16 cellular contexts compared by ENCODE assay signal in genomic region chr14:22780105-22780679, GRCh38. TPM values are rescaled to one million over a fixed set of nuclear protein-coding genes. Genes with fewer than 3 reads are reported as not detected.
DNase-seq lines count a peak whose midpoint lies in the region; ATAC-seq and TF ChIP-seq lines count a peak whose summit lies in the region.
"Had no signal": no experiment of that assay in that cellular context is flagged by ENCODE, and none has a peak within 500 bp of the region (broad histone marks: within the 10 kb centered on the region; RNA-seq: fewer than 3 reads in every experiment).

No MANE protein-coding gene starts in this region.

- H3K36me3 ChIP-seq in breast epithelium: no peaks in the 10 kb centered on the region
- no peaks in the 10 kb centered on the region for H3K36me3 ChIP-seq in thyroid gland

- WGBS in thyroid gland, 2 donors: 66 to 72% methylated on average over 2 of the region's 2 CpGs

- H3K27me3 ChIP-seq in breast epithelium (no peaks in the 10 kb centered on the region), thyroid gland (no peaks in the 10 kb centered on the region)
- H3K27me3 ChIP-seq: ascending aorta, tibial nerve had no signal

- H3K27ac Mint-ChIP-seq in MCF 10A (ENCODE audit: low read depth, unreplicated experiment) (peak overlapping the region; percentile 43), memory B cell (peak overlapping the region; percentile 50)
- H3K27ac Mint-ChIP-seq in dendritic cell treated with granulocyte-macrophage colony-stimulating factor and Interleukin-4, amounts not matched to agents 40 ng/mL and 50 ng/mL, for 4 days: peak overlapping the region; percentile 90
- H3K27ac Mint-ChIP-seq: immature natural killer cell had no signal

- no peak overlapping the region for H3K4me3 ChIP-seq in breast epithelium
- no peak overlapping the region for H3K4me3 ChIP-seq in thyroid gland (replicated peaks in 1 of 3)
- H3K4me3 ChIP-seq: ascending aorta, SK-N-MC, tibial nerve had no signal

- ATAC-seq in memory B cell (ENCODE audit: low read depth) (no peak), HG03139 (IDR thresholded peaks at IDR 0.05; ENCODE audit: unreplicated experiment) (no peak)

- H3K9me3 ChIP-seq in breast epithelium: no peaks in the 10 kb centered on the region
- no peaks in the 10 kb centered on the region for H3K9me3 ChIP-seq in thyroid gland
- H3K9me3 ChIP-seq: ascending aorta, tibial nerve had no signal

- intact Hi-C loops in MCF 10A (cut with micrococcal nuclease) (no loop called here), breast epithelium (cut with DNase I; ENCODE audit: low total_unique reads) (no loop called here), thyroid gland (cut with DNase I) (no loop called here)
- intact Hi-C loops in dendritic cell treated with granulocyte-macrophage colony-stimulating factor and Interleukin-4, amounts not matched to agents 40 ng/mL and 50 ng/mL, for 4 days (cut with micrococcal nuclease): no loop called here

- no peaks in the 10 kb centered on the region for H3K4me1 ChIP-seq in breast epithelium
- peaks cover 8 to 15% of the 10 kb centered on the region in 2 donors for H3K4me1 ChIP-seq in thyroid gland
- H3K4me1 ChIP-seq: ascending aorta had no signal

- TF ChIP-seq POLR2A in breast epithelium (IDR thresholded peaks at IDR 0.05) (no peak), thyroid gland (IDR thresholded peaks at IDR 0.05) (peak in 1 of 2 donors; percentile 16)

- no peak for TF ChIP-seq CTCF in MCF 10A (IDR thresholded peaks at IDR 0.05; ENCODE audit: unreplicated experiment)
- no peak for TF ChIP-seq CTCF in breast epithelium (IDR thresholded peaks at IDR 0.05)
- no peak for TF ChIP-seq CTCF in thyroid gland (IDR thresholded peaks at IDR 0.05)

- H3K4me1 Mint-ChIP-seq in MCF 10A (ENCODE audit: insufficient read depth, unreplicated experiment) (no peaks in the 10 kb centered on the region), memory B cell (no peaks in the 10 kb centered on the region)
- H3K4me1 Mint-ChIP-seq in dendritic cell treated with granulocyte-macrophage colony-stimulating factor and Interleukin-4, amounts not matched to agents 40 ng/mL and 50 ng/mL, for 4 days (ENCODE audit: low read depth): peaks cover 70% of the 10 kb centered on the region
- H3K4me1 Mint-ChIP-seq: immature natural killer cell had no signal

- no TSS peak for BruUV-seq in MCF 10A (replicated peaks; lab: Mats Ljungman, UMichigan)

- H3K9me3 Mint-ChIP-seq in MCF 10A (ENCODE audit: unreplicated experiment): no peaks in the 10 kb centered on the region
- H3K9me3 Mint-ChIP-seq in dendritic cell treated with granulocyte-macrophage colony-stimulating factor and Interleukin-4, amounts not matched to agents 40 ng/mL and 50 ng/mL, for 4 days: no peaks in the 10 kb centered on the region
- no peaks in the 10 kb centered on the region for H3K9me3 Mint-ChIP-seq in memory B cell
- H3K9me3 Mint-ChIP-seq: immature natural killer cell had no signal

- H3K36me3 Mint-ChIP-seq in MCF 10A (ENCODE audit: insufficient read depth, unreplicated experiment): no peaks in the 10 kb centered on the region
- H3K36me3 Mint-ChIP-seq in dendritic cell treated with granulocyte-macrophage colony-stimulating factor and Interleukin-4, amounts not matched to agents 40 ng/mL and 50 ng/mL, for 4 days (ENCODE audit: low read depth): peaks cover 66% of the 10 kb centered on the region
- H3K36me3 Mint-ChIP-seq in memory B cell: peaks cover under 1% of the 10 kb centered on the region
- H3K36me3 Mint-ChIP-seq: immature natural killer cell had no signal

- POLR2A ChIA-PET in MCF 10A (lab: Yijun Ruan, JAX): no interaction called here

- no peak overlapping the region for H3K27ac ChIP-seq in breast epithelium
- peak overlapping the region; percentile 53 to 68 (median 61) for H3K27ac ChIP-seq in thyroid gland
- H3K27ac ChIP-seq: SK-N-MC had no signal

- H3K4me3 Mint-ChIP-seq in MCF 10A (ENCODE audit: unreplicated experiment) (no peak overlapping the region), memory B cell (no peak overlapping the region)
- no peak overlapping the region for H3K4me3 Mint-ChIP-seq in dendritic cell treated with granulocyte-macrophage colony-stimulating factor and Interleukin-4, amounts not matched to agents 40 ng/mL and 50 ng/mL, for 4 days
- H3K4me3 Mint-ChIP-seq: immature natural killer cell had no signal

- DNase-seq in MCF 10A (ENCODE audit: unreplicated experiment) (no peak), breast epithelium (ENCODE audit: low spot score in 2 of 2) (no peak), memory B cell (ENCODE audit: low spot score in 2 of 2) (no peak), thyroid gland (peak; percentile 57 to 70), OCI-M1 (lab: John Stamatoyannopoulos, UW) (no peak)
- no peak for DNase-seq in activated CD4-positive, alpha-beta T cell treated with anti-CD3 and anti-CD28 coated beads for 1 hour
- DNase-seq: activated CD8-positive, alpha-beta memory T cell treated with anti-CD3 and anti-CD28 coated beads for 24 hours; effector CD4-positive, alpha-beta T cell; foreskin melanocyte; immature natural killer cell; NCI-H1105 treated with DMSO at 0.1 percent for 48 hours had no signal

- CTCF ChIA-PET in MCF 10A (lab: Yijun Ruan, JAX): interaction anchor here (0.6 to 1.5 kb wide), 6 partner anchors 47 to 209 kb away, joined by 3 to 4 read pairs (median 4); no protein-coding TSS in a partner anchor

- H3K27me3 Mint-ChIP-seq in MCF 10A (ENCODE audit: insufficient read depth, unreplicated experiment) (no peaks in the 10 kb centered on the region), memory B cell (no peaks in the 10 kb centered on the region)
- no peaks in the 10 kb centered on the region for H3K27me3 Mint-ChIP-seq in dendritic cell treated with granulocyte-macrophage colony-stimulating factor and Interleukin-4, amounts not matched to agents 40 ng/mL and 50 ng/mL, for 4 days

RNA-seq across cellular contexts. Expression of gene OXA1L, which starts 13.7 kb away (rescaled TPM):
- total RNA-seq in MCF 10A (2022) (100 and 103 TPM in 2 replicates), breast epithelium (100 to 1,000 TPM in 2 of 3 donors, 10 to 100 TPM in 1; 80.0 to 145 (median 101) TPM), thyroid gland (100 to 1,000 TPM; 104 to 131 (median 117) TPM)

RNA-seq across cellular contexts. Expression of gene SLC7A7, which starts 35.0 kb away (rescaled TPM):
- total RNA-seq in MCF 10A (2022): 0.61 and 0.98 TPM in 2 replicates
- 10 to 100 TPM; 17.4 to 46.4 (median 27.2) TPM for total RNA-seq in breast epithelium
- total RNA-seq in thyroid gland: 10 to 100 TPM in 3 of 4 donors, 1 to 10 TPM in 1; 8.4 to 15.1 (median 13.7) TPM

RNA-seq across cellular contexts. Expression of gene MRPL52, which starts 49.5 kb away (rescaled TPM):
- total RNA-seq in MCF 10A (2022) (172 and 186 TPM in 2 replicates), breast epithelium (10 to 100 TPM; 22.7 to 39.4 (median 34.7) TPM), thyroid gland (100 to 1,000 TPM in 2 of 4 donors, 10 to 100 TPM in 2; 43.7 to 166 (median 76.3) TPM)

RNA-seq across cellular contexts. Expression of gene MMP14, which starts 56.2 kb away (rescaled TPM):
- total RNA-seq in MCF 10A (2022): 71.5 and 78.6 TPM in 2 replicates
- 100 to 1,000 TPM in 2 of 3 donors, 10 to 100 TPM in 1; 84.4 to 361 (median 136) TPM for total RNA-seq in breast epithelium
- total RNA-seq in thyroid gland: 100 to 1,000 TPM in 1 of 4 donors, 10 to 100 TPM in 3; 59.7 to 119 (median 88.5) TPM

Comparison
In these comparisons a context has a peak if more than half of its experiments do, and no peak if none do; other contexts are left out.
1. DNase-seq: peak in thyroid gland (2 of 2); none in MCF 10A (single experiment), breast epithelium (0 of 2), memory B cell (0 of 2), activated CD4-positive, alpha-beta T cell treated with anti-CD3 and anti-CD28 coated beads for 1 hour (single experiment) and OCI-M1 (single experiment).
2. H3K27ac ChIP-seq: peak in thyroid gland (3 of 3); none in breast epithelium (0 of 2).
3. Peak in every context shown above with its lines, with median percentiles within 50 percentile points of each other: H3K27ac Mint-ChIP-seq.